In genomic region chr9:129351642-129352151, GRCh38 we compare ENCODE assay signal across 1 cellular context.
TF ChIP-seq lines count a peak whose summit lies in the region.

No MANE protein-coding gene starts in this region.

TF ChIP-seq in GM23338, 12 proteins besides CTCF, POLR2A, EP300 and RAD21 (continued from another document):
- TF ChIP-seq STAT1 (IDR thresholded peaks at IDR 0.05; ENCODE audit: unreplicated experiment) (no peak), ETS1 (IDR thresholded peaks at IDR 0.05) (no peak; the same call in 1 of the 2 replicates), NANOG (IDR thresholded peaks at IDR 0.05; ENCODE audit: borderline replicate concordance) (no peak), EZH2 (IDR thresholded peaks at IDR 0.05; ENCODE audit: low read depth, unreplicated experiment) (no peak), EZH2phosphoT487 (IDR thresholded peaks at IDR 0.05; ENCODE audit: unreplicated experiment) (no peak), POLR2AphosphoS5 (IDR thresholded peaks at IDR 0.05; ENCODE audit: low read depth) (no peak), CREB1 (CRISPR knock-in tag; IDR thresholded peaks at IDR 0.05; ENCODE audit: low read depth) (no peak), ZNF114 (CRISPR knock-in tag; IDR thresholded peaks at IDR 0.05) (no peak)
